Comparison of ENCODE assay signal across 1 cellular context in genomic region chr20:62193079-62194025, GRCh38.
TF ChIP-seq lines count a peak whose summit lies in the region.

No MANE protein-coding gene starts in this region.

TF ChIP-seq in HepG2, 621 proteins besides CTCF, POLR2A, EP300 and RAD21:
- TF ChIP-seq ZNF121 (CRISPR knock-in tag; IDR thresholded peaks at IDR 0.05) (no peak), MAFK (conservative IDR thresholded peaks at IDR 0.05 in 1 of 2, IDR thresholded peaks at IDR 0.05 in 1 of 2; ENCODE audit: low read length in 2 of 2) (peak; percentile 29 to 52; a peak in 3 of 4 replicates)
